Comparison of ENCODE assay signal across 15 cellular contexts in genomic region chr7:101996131-101996691, GRCh38.
DNase-seq lines count a peak whose midpoint lies in the region; ATAC-seq, FAIRE-seq and TF ChIP-seq lines count a peak whose summit lies in the region.
"Had no signal": no experiment of that assay in that cellular context is flagged by ENCODE, and none has a peak within 500 bp of the region (broad histone marks: within the 10 kb centered on the region; RNA-seq: fewer than 3 reads in every experiment).

No MANE protein-coding gene starts in this region.

- H3K4me1 ChIP-seq in OCI-LY1 (ENCODE audit: insufficient read depth, low read length, severe bottlenecking) (peaks cover 88% of the 10 kb centered on the region), H1 (replicated peaks in 1 of 4; ENCODE audit: control insufficient read depth in 3 of 4, insufficient read depth in 4 of 4, low read length in 3 of 4) (peaks cover 0 to 19% (median 2%) of the 10 kb centered on the region in 4 experiments; a peak in 2 of 7 replicates)

- H3K27me3 ChIP-seq in OCI-LY1 (ENCODE audit: insufficient read depth, low read length) (no peaks in the 10 kb centered on the region), H1 (replicated peaks in 1 of 4; ENCODE audit: control insufficient read depth in 3 of 4, extremely low read depth in 1 of 4, insufficient read depth in 3 of 4, low read length in 3 of 4) (no peaks in the 10 kb centered on the region)

- WGBS in H1 (ENCODE audit: extremely low coverage in 1 of 2, insufficient coverage in 1 of 2, insufficient read length in 1 of 2, insufficient replicate concordance in 2 of 2, low coverage in 1 of 2, low lambda C conversion rate in 2 of 2, missing lambda C conversion rate in 1 of 2), 2 experiments, result 86 to 100% methylated on average over 1 to 10 of the region's 10 CpGs

- TF ChIP-seq EP300 in H1 (IDR thresholded peaks at IDR 0.05; ENCODE audit: borderline replicate concordance in 1 of 2, low read depth in 2 of 2, low read length in 2 of 2), result no peak

- H3K9me2 ChIP-seq in OCI-LY1 (ENCODE audit: low read depth, low read length), result no peaks in the 10 kb centered on the region

- no peak overlapping the region for H3K23ac ChIP-seq in H1 (ENCODE audit: insufficient read length)

- H3K56ac ChIP-seq in H1 (replicated peaks; ENCODE audit: insufficient read length, low read depth, low read length), result no peak overlapping the region

- peaks cover 27% of the 10 kb centered on the region; the same call in 1 of the 2 replicates for H3K36me3 ChIP-seq in OCI-LY1 (ENCODE audit: insufficient read depth, low read length)
- H3K36me3 ChIP-seq in H1 (ENCODE audit: control insufficient read depth in 2 of 4, insufficient read depth in 4 of 4, low read length in 3 of 4), result no peaks in the 10 kb centered on the region

- peak overlapping the region; percentile 26; the same call in 1 of the 2 replicates for H2AK5ac ChIP-seq in H1 (ENCODE audit: low read depth, low read length)

- no peak for TF ChIP-seq RAD21 in H1 (IDR thresholded peaks at IDR 0.05 in 1 of 2, conservative IDR thresholded peaks at IDR 0.05 in 1 of 2; ENCODE audit: low read depth in 2 of 2, low read length in 2 of 2)

- no peak for ATAC-seq in GM21825 (IDR thresholded peaks at IDR 0.05; ENCODE audit: unreplicated experiment)
- no peak for ATAC-seq in left cardiac atrium
- ATAC-seq in GM19395 (IDR thresholded peaks at IDR 0.05; ENCODE audit: unreplicated experiment), result no peak

- H3K14ac ChIP-seq in H1 (ENCODE audit: insufficient read length), result no peak overlapping the region

- POLR2A ChIA-PET in H1 (lab: Charles Lee; ENCODE audit: partially characterized antibody), result no interaction called here

- H3K9me3 ChIP-seq in OCI-LY1 (ENCODE audit: low read length) (no peaks in the 10 kb centered on the region), H1 (ENCODE audit: insufficient read depth in 2 of 2, low read depth in 1 of 2, low read length in 1 of 2) (no peaks in the 10 kb centered on the region)

- no peak overlapping the region; the same call in 1 of the 2 replicates for H3K18ac ChIP-seq in H1 (ENCODE audit: extremely low read depth, low read length)

- H3F3A ChIP-seq in OCI-LY1 (ENCODE audit: insufficient read depth, low read length), result no peaks in the 10 kb centered on the region; the same call in 1 of the 2 replicates

- H3K4ac ChIP-seq in H1 (replicated peaks; ENCODE audit: insufficient read length, low read depth, low read length), result no peak overlapping the region

- peaks cover 7% of the 10 kb centered on the region for H3K79me1 ChIP-seq in H1 (ENCODE audit: low read depth, low read length)

- H3K23me2 ChIP-seq in H1 (ENCODE audit: low read depth, low read length), result no peaks in the 10 kb centered on the region

- H3K4me2 ChIP-seq in OCI-LY1 (ENCODE audit: low read length), result peak overlapping the region; percentile 24; the same call in 1 of the 2 replicates
- no peak overlapping the region for H3K4me2 ChIP-seq in H1 (ENCODE audit: insufficient read depth in 1 of 2, low read depth in 2 of 2, low read length in 2 of 2)

- CTCF ChIA-PET in H1 (lab: Charles Lee; ENCODE audit: partially characterized antibody), result no interaction called here

- no peak for TF ChIP-seq POLR2A in H1 (IDR thresholded peaks at IDR 0.05; ENCODE audit: control extremely low read depth in 1 of 2, low read depth in 2 of 2, low read length in 2 of 2)

- H4K5ac ChIP-seq in H1 (ENCODE audit: insufficient read length, low read depth, low read length), result no peak overlapping the region

- no peak overlapping the region for H2BK12ac ChIP-seq in H1 (ENCODE audit: low read depth, low read length)

- no peak overlapping the region for H2BK120ac ChIP-seq in H1 (replicated peaks; ENCODE audit: low read depth, low read length)

- H4K20me1 ChIP-seq in OCI-LY1 (ENCODE audit: insufficient read depth, low read length) (no peaks in the 10 kb centered on the region), H1 (replicated peaks in 1 of 2; ENCODE audit: control insufficient read depth in 1 of 2, insufficient read depth in 2 of 2, low read length in 2 of 2) (peaks cover 1 to 5% of the 10 kb centered on the region in 2 experiments)

- H4K91ac ChIP-seq in H1 (replicated peaks; ENCODE audit: insufficient read length, low read length), result no peak overlapping the region

- intact Hi-C loops in left cardiac atrium (cut with DNase I), result no loop called here

- H3K79me2 ChIP-seq in OCI-LY1 (ENCODE audit: insufficient read depth, low read length) (peaks cover 44% of the 10 kb centered on the region), H1 (ENCODE audit: control insufficient read depth in 1 of 2, insufficient read depth in 2 of 2, low read length in 2 of 2) (peaks cover 0 to 36% of the 10 kb centered on the region in 2 experiments; a peak in 1 of 4 replicates)

- H4K8ac ChIP-seq in H1 (ENCODE audit: extremely low read depth, insufficient read depth, low read length), result peak overlapping the region; percentile 57; the same call in 1 of the 2 replicates

- FAIRE-seq in H1 (lab: Jason Lieb, UNC), result no peak

- TF ChIP-seq CTCF in OCI-LY1 (IDR thresholded peaks at IDR 0.05; ENCODE audit: low read length) (peak; percentile 62), H1 (IDR thresholded peaks at IDR 0.05; ENCODE audit: control extremely low read depth in 1 of 3, insufficient read depth in 1 of 3, low read depth in 1 of 3, low read length in 3 of 3) (peak in 1 of 3 experiments; percentile 15; a peak in 1 of 4 replicates)

- no peak overlapping the region for H2BK20ac ChIP-seq in H1 (ENCODE audit: low read length)

- DNase-seq in DMS 273 (lab: John Stamatoyannopoulos, UW; ENCODE audit: unreplicated experiment) (peak; percentile 23), DMS 273 treated with DMSO at 0.1 percent for 48 hours (lab: John Stamatoyannopoulos, UW) (no peak), H1 (ENCODE audit: low read depth in 1 of 2, low spot score in 2 of 2) (no peak), ecto neural progenitor cell (ENCODE audit: low spot score) (no peak), left cardiac atrium (no peak)
- DNase-seq: DMS79 treated with DMSO at 0.1 percent for 48 hours, MV-4-11, NCI-H1436, NCI-H2029 treated with DMSO at 0.1 percent for 48 hours, NCI-H510A treated with DMSO at 0.1 percent for 48 hours, T-helper 9 cell had no signal

- H2BK5ac ChIP-seq in H1 (ENCODE audit: low read depth, low read length), result peak overlapping the region; percentile 13; the same call in 1 of the 2 replicates

- H2BK15ac ChIP-seq in H1 (ENCODE audit: low read length), result no peak overlapping the region

- no peak overlapping the region for H3K4me3 ChIP-seq in OCI-LY1 (ENCODE audit: low read depth, low read length, poor library complexity, severe bottlenecking)
- H3K4me3 ChIP-seq in H1 (ENCODE audit: extremely low read depth in 1 of 4, insufficient read depth in 2 of 4, low read depth in 3 of 4, low read length in 4 of 4), result no peak overlapping the region

- H3K9ac ChIP-seq in OCI-LY1 (ENCODE audit: low read length) (no peak overlapping the region; the same call in 1 of the 2 replicates), H1 (replicated peaks in 1 of 4; ENCODE audit: extremely low read depth in 1 of 4, low read depth in 3 of 4, low read length in 3 of 4) (no peak overlapping the region)

- H3K27ac ChIP-seq in OCI-LY1 (ENCODE audit: low read depth, low read length, poor library complexity, severe bottlenecking) (peak overlapping the region; percentile 97), H1 (ENCODE audit: low read depth, low read length) (no peak overlapping the region)
- H3K27ac ChIP-seq: 22Rv1 had no signal

- H2AFZ ChIP-seq in OCI-LY1 (ENCODE audit: low read length) (no peak overlapping the region), H1 (ENCODE audit: low read length) (no peak overlapping the region)

TF ChIP-seq in H1, 55 proteins besides CTCF, POLR2A, EP300 and RAD21:
- TF ChIP-seq, protein P1, sequence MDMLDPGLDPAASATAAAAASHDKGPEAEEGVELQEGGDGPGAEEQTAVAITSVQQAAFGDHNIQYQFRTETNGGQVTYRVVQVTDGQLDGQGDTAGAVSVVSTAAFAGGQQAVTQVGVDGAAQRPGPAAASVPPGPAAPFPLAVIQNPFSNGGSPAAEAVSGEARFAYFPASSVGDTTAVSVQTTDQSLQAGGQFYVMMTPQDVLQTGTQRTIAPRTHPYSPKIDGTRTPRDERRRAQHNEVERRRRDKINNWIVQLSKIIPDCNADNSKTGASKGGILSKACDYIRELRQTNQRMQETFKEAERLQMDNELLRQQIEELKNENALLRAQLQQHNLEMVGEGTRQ (IDR thresholded peaks at IDR 0.05; ENCODE audit: low read length), result 0 out of 2 replicates have a peak, but pooled peaks have one; percentile 18
- TF ChIP-seq GTF2F1 (IDR thresholded peaks at IDR 0.05; ENCODE audit: borderline replicate concordance, low read depth, low read length), result no peak
